In genomic region chr3:43537206-43537605, GRCh38 we compare ENCODE assay signal across 16 cellular contexts.
DNase-seq lines count a peak whose midpoint lies in the region; ATAC-seq and FAIRE-seq lines count a peak whose summit lies in the region.
"Had no signal": no experiment of that assay in that cellular context is flagged by ENCODE, and none has a peak within 500 bp of the region (broad histone marks: within the 10 kb centered on the region; RNA-seq: fewer than 3 reads in every experiment).

No MANE protein-coding gene starts in this region.

- peak; percentile 68 for FAIRE-seq in islet of Langerhans (lab: Jason Lieb, UNC)
- FAIRE-seq: K562 had no signal

- in situ Hi-C loops in G401 (cut with HindIII; ENCODE audit: low sequenced_read_pairs): no loop called here

- H3K4me3 Mint-ChIP-seq in activated naive CD8-positive, alpha-beta T cell treated with anti-CD3 and anti-CD28 coated beads, Interleukin-2, amount 50 U/mL, for 24 hours: no peak overlapping the region

- peaks cover 14% of the 10 kb centered on the region for H3K4me1 Mint-ChIP-seq in activated naive CD8-positive, alpha-beta T cell treated with anti-CD3 and anti-CD28 coated beads, Interleukin-2, amount 50 U/mL, for 24 hours

- H3K9me3 Mint-ChIP-seq in activated naive CD8-positive, alpha-beta T cell treated with anti-CD3 and anti-CD28 coated beads, Interleukin-2, amount 50 U/mL, for 24 hours: no peaks in the 10 kb centered on the region

- H3K27ac Mint-ChIP-seq in activated naive CD8-positive, alpha-beta T cell treated with anti-CD3 and anti-CD28 coated beads, Interleukin-2, amount 50 U/mL, for 24 hours: no peak overlapping the region

- no peaks in the 10 kb centered on the region for H3K36me3 Mint-ChIP-seq in activated naive CD8-positive, alpha-beta T cell treated with anti-CD3 and anti-CD28 coated beads, Interleukin-2, amount 50 U/mL, for 24 hours (ENCODE audit: low read depth)

- DNase-seq in G401 (ENCODE audit: low spot score) (peak; percentile 70), NCI-H1694 treated with DMSO at 0.1 percent for 48 hours (lab: John Stamatoyannopoulos, UW) (peak; percentile 61), NCI-H82 treated with DMSO at 0.1 percent for 48 hours (lab: John Stamatoyannopoulos, UW; ENCODE audit: unreplicated experiment) (peak; percentile 14), NCI-H1105 (lab: John Stamatoyannopoulos, UW) (no peak)
- no peak for DNase-seq in activated naive CD8-positive, alpha-beta T cell treated with anti-CD3 and anti-CD28 coated beads, Interleukin-2, amount 50 U/mL, for 24 hours
- DNase-seq: AML-193, COR-L47, H7, NCI-H1436, NCI-H2081 treated with DMSO at 0.1 percent for 48 hours, NCI-H345, PC-9 had no signal

- ATAC-seq in activated naive CD8-positive, alpha-beta T cell treated with anti-CD3 and anti-CD28 coated beads, Interleukin-2, amount 50 U/mL, for 24 hours: no peak
- no peak for ATAC-seq in GM21825 (IDR thresholded peaks at IDR 0.05; ENCODE audit: unreplicated experiment)
- no peak for ATAC-seq in HG02623 (IDR thresholded peaks at IDR 0.05; ENCODE audit: unreplicated experiment)
- ATAC-seq: K562 had no signal

- no peaks in the 10 kb centered on the region for H3K27me3 Mint-ChIP-seq in activated naive CD8-positive, alpha-beta T cell treated with anti-CD3 and anti-CD28 coated beads, Interleukin-2, amount 50 U/mL, for 24 hours

Comparison
In these comparisons a context has a peak if more than half of its experiments do, and no peak if none do; other contexts are left out.
1. DNase-seq: peak in G401 (single experiment), NCI-H1694 treated with DMSO at 0.1 percent for 48 hours (single experiment) and NCI-H82 treated with DMSO at 0.1 percent for 48 hours (single experiment); none in activated naive CD8-positive, alpha-beta T cell treated with anti-CD3 and anti-CD28 coated beads, Interleukin-2, amount 50 U/mL, for 24 hours (single experiment) and NCI-H1105 (single experiment).